23 cellular contexts compared by ENCODE assay signal in the genomic region with DNA sequence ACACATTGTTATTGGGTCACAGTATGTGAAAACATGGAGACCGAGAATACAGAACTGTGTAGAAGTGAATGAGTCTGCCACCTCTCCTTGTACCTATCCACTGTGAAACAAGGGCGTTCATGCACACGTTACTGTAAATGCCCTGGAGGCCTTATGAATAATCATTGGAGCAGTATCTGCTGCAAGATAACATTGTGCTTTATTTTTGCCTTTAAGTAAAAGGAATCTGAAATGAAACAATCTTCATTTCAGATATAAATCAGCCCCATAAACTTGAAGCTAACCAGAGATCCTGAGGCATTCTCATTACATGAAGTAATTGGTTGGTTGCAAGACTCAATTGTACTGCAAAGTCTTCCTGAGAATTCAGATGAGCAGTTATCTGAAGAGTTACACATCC.
"Had no signal": no experiment of that assay in that cellular context is flagged by ENCODE, and none has a peak within 500 bp of the region (broad histone marks: within the 10 kb centered on the region; RNA-seq: fewer than 3 reads in every experiment).

No MANE protein-coding gene starts in this region.

- DNase-seq: activated CD4-positive, alpha-beta T cell treated with anti-CD3 and anti-CD28 coated beads for 48 hours; activated CD4-positive, CD25-positive, alpha-beta regulatory T cell; activated CD8-positive, alpha-beta memory T cell treated with anti-CD3 and anti-CD28 coated beads, Interleukin-2, amount 50 U/mL, for 4 hours; activated effector memory CD4-positive, alpha-beta T cell treated with Interleukin-2 at 50 U/mL for 16 hours; activated naive CD4-positive, alpha-beta T cell treated with anti-CD3 and anti-CD28 coated beads, Interleukin-2, amount 10 ng/mL, durations not matched to agents 7 days and 5 days; activated naive CD8-positive, alpha-beta T cell treated with anti-CD3 and anti-CD28 coated beads, Interleukin-2, amount 50 U/mL, for 24 hours; activated T-cell treated with anti-CD3 and anti-CD28 coated beads, Interleukin-2, amount 50 U/mL, for 4 hours; aorta; effector CD4-positive, alpha-beta T cell; gastrocnemius medialis; head of caudate nucleus; left ventricle myocardium superior; naive thymus-derived CD8-positive, alpha-beta T cell; ovary; right lobe of liver; small intestine; stimulated activated CD4-positive, alpha-beta T cell treated with anti-CD3 and anti-CD28 coated beads, Interleukin-4, amount 100 ng/mL, for 1 hour; stomach; T-helper 1 cell; T-helper 9 cell; testis; upper lobe of left lung had no signal

- H3K27ac Mint-ChIP-seq: activated naive CD4-positive, alpha-beta T cell treated with anti-CD3 and anti-CD28 coated beads, Interleukin-2, amount 10 ng/mL, durations not matched to agents 7 days and 5 days; activated naive CD8-positive, alpha-beta T cell treated with anti-CD3 and anti-CD28 coated beads, Interleukin-2, amount 50 U/mL, for 24 hours had no signal

- ATAC-seq: activated naive CD8-positive, alpha-beta T cell treated with anti-CD3 and anti-CD28 coated beads, Interleukin-2, amount 50 U/mL, for 24 hours; activated T-cell treated with anti-CD3 and anti-CD28 coated beads, Interleukin-2, amount 50 U/mL, for 4 hours; gastrocnemius medialis; left ventricle myocardium superior; naive thymus-derived CD8-positive, alpha-beta T cell; right lobe of liver had no signal

- H3K4me3 Mint-ChIP-seq: activated naive CD4-positive, alpha-beta T cell treated with anti-CD3 and anti-CD28 coated beads, Interleukin-2, amount 10 ng/mL, durations not matched to agents 7 days and 5 days; activated naive CD8-positive, alpha-beta T cell treated with anti-CD3 and anti-CD28 coated beads, Interleukin-2, amount 50 U/mL, for 24 hours; activated T-cell treated with anti-CD3 and anti-CD28 coated beads, Interleukin-2, amount 50 U/mL, for 4 hours; memory B cell; naive thymus-derived CD8-positive, alpha-beta T cell had no signal

- H3K27me3 Mint-ChIP-seq: activated naive CD4-positive, alpha-beta T cell treated with anti-CD3 and anti-CD28 coated beads, Interleukin-2, amount 10 ng/mL, durations not matched to agents 7 days and 5 days; activated naive CD8-positive, alpha-beta T cell treated with anti-CD3 and anti-CD28 coated beads, Interleukin-2, amount 50 U/mL, for 24 hours; memory B cell; naive thymus-derived CD8-positive, alpha-beta T cell had no signal

- H3K27ac ChIP-seq: gastrocnemius medialis, ovary, right lobe of liver, stomach, testis, upper lobe of left lung had no signal
